2 cellular contexts compared by ENCODE assay signal in the genomic region with DNA sequence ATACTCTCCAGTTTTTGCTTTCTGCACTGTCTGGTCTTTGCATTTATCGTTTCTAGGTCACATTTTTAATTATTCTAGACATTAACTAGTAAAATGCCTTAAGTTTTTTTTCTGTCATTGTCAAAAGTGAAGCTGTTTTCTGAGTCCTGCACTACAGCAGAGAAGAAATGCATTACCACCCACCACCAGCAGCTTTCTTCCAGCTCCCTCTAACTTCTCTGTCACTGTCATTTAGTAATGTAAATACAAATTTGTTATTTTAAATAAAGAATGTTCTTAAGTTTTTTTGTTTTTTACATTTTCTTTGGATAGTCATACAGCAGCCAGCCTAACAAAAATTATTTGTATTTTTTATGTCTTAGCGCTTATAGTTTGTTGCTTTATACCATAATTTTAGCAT.
TF ChIP-seq lines count a peak whose summit lies in the region.

No MANE protein-coding gene starts in this region.

TF ChIP-seq in GM23338, 12 proteins besides CTCF, POLR2A, EP300 and RAD21 (continued from another document and continues in another):
- TF ChIP-seq, protein P1, sequence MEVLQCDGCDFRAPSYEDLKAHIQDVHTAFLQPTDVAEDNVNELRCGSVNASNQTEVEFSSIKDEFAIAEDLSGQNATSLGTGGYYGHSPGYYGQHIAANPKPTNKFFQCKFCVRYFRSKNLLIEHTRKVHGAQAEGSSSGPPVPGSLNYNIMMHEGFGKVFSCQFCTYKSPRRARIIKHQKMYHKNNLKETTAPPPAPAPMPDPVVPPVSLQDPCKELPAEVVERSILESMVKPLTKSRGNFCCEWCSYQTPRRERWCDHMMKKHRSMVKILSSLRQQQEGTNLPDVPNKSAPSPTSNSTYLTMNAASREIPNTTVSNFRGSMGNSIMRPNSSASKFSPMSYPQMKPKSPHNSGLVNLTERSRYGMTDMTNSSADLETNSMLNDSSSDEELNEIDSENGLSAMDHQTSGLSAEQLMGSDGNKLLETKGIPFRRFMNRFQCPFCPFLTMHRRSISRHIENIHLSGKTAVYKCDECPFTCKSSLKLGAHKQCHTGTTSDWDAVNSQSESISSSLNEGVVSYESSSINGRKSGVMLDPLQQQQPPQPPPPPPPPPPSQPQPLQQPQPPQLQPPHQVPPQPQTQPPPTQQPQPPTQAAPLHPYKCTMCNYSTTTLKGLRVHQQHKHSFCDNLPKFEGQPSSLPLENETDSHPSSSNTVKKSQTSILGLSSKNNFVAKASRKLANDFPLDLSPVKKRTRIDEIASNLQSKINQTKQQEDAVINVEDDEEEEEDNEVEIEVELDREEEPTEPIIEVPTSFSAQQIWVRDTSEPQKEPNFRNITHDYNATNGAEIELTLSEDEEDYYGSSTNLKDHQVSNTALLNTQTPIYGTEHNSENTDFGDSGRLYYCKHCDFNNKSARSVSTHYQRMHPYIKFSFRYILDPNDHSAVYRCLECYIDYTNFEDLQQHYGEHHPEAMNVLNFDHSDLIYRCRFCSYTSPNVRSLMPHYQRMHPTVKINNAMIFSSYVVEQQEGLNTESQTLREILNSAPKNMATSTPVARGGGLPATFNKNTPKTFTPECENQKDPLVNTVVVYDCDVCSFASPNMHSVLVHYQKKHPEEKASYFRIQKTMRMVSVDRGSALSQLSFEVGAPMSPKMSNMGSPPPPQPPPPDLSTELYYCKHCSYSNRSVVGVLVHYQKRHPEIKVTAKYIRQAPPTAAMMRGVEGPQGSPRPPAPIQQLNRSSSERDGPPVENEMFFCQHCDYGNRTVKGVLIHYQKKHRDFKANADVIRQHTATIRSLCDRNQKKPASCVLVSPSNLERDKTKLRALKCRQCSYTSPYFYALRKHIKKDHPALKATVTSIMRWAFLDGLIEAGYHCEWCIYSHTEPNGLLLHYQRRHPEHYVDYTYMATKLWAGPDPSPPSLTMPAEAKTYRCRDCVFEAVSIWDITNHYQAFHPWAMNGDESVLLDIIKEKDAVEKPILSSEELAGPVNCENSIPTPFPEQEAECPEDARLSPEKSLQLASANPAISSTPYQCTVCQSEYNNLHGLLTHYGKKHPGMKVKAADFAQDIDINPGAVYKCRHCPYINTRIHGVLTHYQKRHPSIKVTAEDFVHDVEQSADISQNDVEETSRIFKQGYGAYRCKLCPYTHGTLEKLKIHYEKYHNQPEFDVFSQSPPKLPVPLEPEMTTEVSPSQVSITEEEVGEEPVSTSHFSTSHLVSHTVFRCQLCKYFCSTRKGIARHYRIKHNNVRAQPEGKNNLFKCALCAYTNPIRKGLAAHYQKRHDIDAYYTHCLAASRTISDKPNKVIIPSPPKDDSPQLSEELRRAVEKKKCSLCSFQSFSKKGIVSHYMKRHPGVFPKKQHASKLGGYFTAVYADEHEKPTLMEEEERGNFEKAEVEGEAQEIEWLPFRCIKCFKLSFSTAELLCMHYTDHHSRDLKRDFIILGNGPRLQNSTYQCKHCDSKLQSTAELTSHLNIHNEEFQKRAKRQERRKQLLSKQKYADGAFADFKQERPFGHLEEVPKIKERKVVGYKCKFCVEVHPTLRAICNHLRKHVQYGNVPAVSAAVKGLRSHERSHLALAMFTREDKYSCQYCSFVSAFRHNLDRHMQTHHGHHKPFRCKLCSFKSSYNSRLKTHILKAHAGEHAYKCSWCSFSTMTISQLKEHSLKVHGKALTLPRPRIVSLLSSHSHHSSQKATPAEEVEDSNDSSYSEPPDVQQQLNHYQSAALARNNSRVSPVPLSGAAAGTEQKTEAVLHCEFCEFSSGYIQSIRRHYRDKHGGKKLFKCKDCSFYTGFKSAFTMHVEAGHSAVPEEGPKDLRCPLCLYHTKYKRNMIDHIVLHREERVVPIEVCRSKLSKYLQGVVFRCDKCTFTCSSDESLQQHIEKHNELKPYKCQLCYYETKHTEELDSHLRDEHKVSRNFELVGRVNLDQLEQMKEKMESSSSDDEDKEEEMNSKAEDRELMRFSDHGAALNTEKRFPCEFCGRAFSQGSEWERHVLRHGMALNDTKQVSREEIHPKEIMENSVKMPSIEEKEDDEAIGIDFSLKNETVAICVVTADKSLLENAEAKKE (CRISPR knock-in tag; IDR thresholded peaks at IDR 0.05): no peak
- TF ChIP-seq, protein P2, sequence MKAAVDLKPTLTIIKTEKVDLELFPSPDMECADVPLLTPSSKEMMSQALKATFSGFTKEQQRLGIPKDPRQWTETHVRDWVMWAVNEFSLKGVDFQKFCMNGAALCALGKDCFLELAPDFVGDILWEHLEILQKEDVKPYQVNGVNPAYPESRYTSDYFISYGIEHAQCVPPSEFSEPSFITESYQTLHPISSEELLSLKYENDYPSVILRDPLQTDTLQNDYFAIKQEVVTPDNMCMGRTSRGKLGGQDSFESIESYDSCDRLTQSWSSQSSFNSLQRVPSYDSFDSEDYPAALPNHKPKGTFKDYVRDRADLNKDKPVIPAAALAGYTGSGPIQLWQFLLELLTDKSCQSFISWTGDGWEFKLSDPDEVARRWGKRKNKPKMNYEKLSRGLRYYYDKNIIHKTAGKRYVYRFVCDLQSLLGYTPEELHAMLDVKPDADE (IDR thresholded peaks at IDR 0.05): no peak
- TF ChIP-seq NANOG (IDR thresholded peaks at IDR 0.05; ENCODE audit: borderline replicate concordance) (no peak), POLR2AphosphoS5 (IDR thresholded peaks at IDR 0.05; ENCODE audit: low read depth) (no peak), EZH2phosphoT487 (IDR thresholded peaks at IDR 0.05; ENCODE audit: unreplicated experiment) (no peak), EZH2 (IDR thresholded peaks at IDR 0.05; ENCODE audit: low read depth, unreplicated experiment) (no peak), ZNF331 (CRISPR knock-in tag; IDR thresholded peaks at IDR 0.05; ENCODE audit: low read depth) (no peak), STAT1 (IDR thresholded peaks at IDR 0.05; ENCODE audit: unreplicated experiment) (no peak), ZNF114 (CRISPR knock-in tag; IDR thresholded peaks at IDR 0.05) (no peak)
- TF ChIP-seq, protein P3, sequence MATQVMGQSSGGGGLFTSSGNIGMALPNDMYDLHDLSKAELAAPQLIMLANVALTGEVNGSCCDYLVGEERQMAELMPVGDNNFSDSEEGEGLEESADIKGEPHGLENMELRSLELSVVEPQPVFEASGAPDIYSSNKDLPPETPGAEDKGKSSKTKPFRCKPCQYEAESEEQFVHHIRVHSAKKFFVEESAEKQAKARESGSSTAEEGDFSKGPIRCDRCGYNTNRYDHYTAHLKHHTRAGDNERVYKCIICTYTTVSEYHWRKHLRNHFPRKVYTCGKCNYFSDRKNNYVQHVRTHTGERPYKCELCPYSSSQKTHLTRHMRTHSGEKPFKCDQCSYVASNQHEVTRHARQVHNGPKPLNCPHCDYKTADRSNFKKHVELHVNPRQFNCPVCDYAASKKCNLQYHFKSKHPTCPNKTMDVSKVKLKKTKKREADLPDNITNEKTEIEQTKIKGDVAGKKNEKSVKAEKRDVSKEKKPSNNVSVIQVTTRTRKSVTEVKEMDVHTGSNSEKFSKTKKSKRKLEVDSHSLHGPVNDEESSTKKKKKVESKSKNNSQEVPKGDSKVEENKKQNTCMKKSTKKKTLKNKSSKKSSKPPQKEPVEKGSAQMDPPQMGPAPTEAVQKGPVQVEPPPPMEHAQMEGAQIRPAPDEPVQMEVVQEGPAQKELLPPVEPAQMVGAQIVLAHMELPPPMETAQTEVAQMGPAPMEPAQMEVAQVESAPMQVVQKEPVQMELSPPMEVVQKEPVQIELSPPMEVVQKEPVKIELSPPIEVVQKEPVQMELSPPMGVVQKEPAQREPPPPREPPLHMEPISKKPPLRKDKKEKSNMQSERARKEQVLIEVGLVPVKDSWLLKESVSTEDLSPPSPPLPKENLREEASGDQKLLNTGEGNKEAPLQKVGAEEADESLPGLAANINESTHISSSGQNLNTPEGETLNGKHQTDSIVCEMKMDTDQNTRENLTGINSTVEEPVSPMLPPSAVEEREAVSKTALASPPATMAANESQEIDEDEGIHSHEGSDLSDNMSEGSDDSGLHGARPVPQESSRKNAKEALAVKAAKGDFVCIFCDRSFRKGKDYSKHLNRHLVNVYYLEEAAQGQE (IDR thresholded peaks at IDR 0.05; ENCODE audit: unreplicated experiment): no peak

TF ChIP-seq in WTC11, 78 proteins besides CTCF, POLR2A, EP300 and RAD21 (continued from another document):
- TF ChIP-seq, protein P4, sequence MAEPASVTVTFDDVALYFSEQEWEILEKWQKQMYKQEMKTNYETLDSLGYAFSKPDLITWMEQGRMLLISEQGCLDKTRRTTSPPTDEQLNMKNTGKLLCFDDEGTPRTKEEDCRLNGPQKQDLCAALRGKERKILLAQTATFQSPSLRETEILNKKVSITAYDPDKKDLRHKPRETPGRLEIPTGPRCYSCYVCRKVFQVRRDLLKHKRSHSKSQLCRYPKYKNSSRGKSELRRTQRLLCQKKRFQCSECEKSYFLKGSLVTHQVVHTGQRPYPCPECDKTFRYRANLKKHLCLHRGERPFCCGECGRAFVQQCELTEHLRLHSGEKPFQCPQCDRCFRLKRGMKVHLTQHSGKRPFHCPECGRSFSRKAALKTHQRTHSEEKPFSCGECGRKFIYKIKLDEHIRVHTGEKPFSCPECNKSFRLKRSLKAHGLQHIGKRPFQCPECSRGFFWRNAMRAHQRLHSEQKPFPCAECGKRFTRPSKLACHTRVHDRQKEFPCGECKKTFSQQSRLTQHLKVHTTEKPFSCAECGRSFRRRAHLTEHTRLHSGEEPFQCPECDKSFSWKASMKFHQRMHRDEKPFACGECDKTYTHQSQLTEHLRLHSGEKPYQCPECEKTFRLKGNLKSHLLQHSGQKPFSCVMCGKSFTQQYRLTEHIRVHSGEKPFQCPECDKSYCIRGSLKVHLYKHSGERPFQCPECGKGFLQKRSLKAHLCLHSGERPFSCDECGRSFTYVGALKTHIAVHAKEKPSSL (CRISPR knock-in tag; conservative IDR thresholded peaks at IDR 0.05): no peak
- TF ChIP-seq, protein P5, sequence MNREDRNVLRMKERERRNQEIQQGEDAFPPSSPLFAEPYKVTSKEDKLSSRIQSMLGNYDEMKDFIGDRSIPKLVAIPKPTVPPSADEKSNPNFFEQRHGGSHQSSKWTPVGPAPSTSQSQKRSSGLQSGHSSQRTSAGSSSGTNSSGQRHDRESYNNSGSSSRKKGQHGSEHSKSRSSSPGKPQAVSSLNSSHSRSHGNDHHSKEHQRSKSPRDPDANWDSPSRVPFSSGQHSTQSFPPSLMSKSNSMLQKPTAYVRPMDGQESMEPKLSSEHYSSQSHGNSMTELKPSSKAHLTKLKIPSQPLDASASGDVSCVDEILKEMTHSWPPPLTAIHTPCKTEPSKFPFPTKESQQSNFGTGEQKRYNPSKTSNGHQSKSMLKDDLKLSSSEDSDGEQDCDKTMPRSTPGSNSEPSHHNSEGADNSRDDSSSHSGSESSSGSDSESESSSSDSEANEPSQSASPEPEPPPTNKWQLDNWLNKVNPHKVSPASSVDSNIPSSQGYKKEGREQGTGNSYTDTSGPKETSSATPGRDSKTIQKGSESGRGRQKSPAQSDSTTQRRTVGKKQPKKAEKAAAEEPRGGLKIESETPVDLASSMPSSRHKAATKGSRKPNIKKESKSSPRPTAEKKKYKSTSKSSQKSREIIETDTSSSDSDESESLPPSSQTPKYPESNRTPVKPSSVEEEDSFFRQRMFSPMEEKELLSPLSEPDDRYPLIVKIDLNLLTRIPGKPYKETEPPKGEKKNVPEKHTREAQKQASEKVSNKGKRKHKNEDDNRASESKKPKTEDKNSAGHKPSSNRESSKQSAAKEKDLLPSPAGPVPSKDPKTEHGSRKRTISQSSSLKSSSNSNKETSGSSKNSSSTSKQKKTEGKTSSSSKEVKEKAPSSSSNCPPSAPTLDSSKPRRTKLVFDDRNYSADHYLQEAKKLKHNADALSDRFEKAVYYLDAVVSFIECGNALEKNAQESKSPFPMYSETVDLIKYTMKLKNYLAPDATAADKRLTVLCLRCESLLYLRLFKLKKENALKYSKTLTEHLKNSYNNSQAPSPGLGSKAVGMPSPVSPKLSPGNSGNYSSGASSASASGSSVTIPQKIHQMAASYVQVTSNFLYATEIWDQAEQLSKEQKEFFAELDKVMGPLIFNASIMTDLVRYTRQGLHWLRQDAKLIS (CRISPR knock-in tag; IDR thresholded peaks at IDR 0.05; ENCODE audit: borderline replicate concordance): no peak
- TF ChIP-seq CBFB (CRISPR knock-in tag; IDR thresholded peaks at IDR 0.05; ENCODE audit: low read depth) (no peak), GTF2I (CRISPR knock-in tag; conservative IDR thresholded peaks at IDR 0.05) (no peak), NFATC4 (CRISPR knock-in tag; IDR thresholded peaks at IDR 0.05) (no peak), ZNF416 (CRISPR knock-in tag; IDR thresholded peaks at IDR 0.05) (no peak)
- TF ChIP-seq, protein P6, sequence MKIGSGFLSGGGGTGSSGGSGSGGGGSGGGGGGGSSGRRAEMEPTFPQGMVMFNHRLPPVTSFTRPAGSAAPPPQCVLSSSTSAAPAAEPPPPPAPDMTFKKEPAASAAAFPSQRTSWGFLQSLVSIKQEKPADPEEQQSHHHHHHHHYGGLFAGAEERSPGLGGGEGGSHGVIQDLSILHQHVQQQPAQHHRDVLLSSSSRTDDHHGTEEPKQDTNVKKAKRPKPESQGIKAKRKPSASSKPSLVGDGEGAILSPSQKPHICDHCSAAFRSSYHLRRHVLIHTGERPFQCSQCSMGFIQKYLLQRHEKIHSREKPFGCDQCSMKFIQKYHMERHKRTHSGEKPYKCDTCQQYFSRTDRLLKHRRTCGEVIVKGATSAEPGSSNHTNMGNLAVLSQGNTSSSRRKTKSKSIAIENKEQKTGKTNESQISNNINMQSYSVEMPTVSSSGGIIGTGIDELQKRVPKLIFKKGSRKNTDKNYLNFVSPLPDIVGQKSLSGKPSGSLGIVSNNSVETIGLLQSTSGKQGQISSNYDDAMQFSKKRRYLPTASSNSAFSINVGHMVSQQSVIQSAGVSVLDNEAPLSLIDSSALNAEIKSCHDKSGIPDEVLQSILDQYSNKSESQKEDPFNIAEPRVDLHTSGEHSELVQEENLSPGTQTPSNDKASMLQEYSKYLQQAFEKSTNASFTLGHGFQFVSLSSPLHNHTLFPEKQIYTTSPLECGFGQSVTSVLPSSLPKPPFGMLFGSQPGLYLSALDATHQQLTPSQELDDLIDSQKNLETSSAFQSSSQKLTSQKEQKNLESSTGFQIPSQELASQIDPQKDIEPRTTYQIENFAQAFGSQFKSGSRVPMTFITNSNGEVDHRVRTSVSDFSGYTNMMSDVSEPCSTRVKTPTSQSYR (CRISPR knock-in tag; IDR thresholded peaks at IDR 0.05): no peak
TF ChIP-seq in WTC11: peak in this region for 0.
